8 cellular contexts compared by ENCODE assay signal in genomic region chr5:73447234-73448071, GRCh38. TPM values are rescaled to one million over a fixed set of nuclear protein-coding genes. Genes with fewer than 3 reads are reported as not detected.
DNase-seq lines count a peak whose midpoint lies in the region; ATAC-seq, FAIRE-seq and TF ChIP-seq lines count a peak whose summit lies in the region.

No MANE protein-coding gene starts in this region.

- H3K23ac ChIP-seq in H1 (ENCODE audit: insufficient read length): no peak overlapping the region

- no peak overlapping the region for H3K9ac ChIP-seq in H1 (replicated peaks in 1 of 4; ENCODE audit: extremely low read depth in 1 of 4, low read depth in 3 of 4, low read length in 3 of 4)

- no peak overlapping the region for H2AK5ac ChIP-seq in H1 (ENCODE audit: low read depth, low read length)

- no peak overlapping the region for H2BK12ac ChIP-seq in H1 (ENCODE audit: low read depth, low read length)

- peaks cover 12% of the 10 kb centered on the region; the same call in 1 of the 2 replicates for H3K23me2 ChIP-seq in H1 (ENCODE audit: low read depth, low read length)

- TF ChIP-seq CTCF in WI38 (IDR thresholded peaks at IDR 0.05; ENCODE audit: low read depth, low read length): no peak
- TF ChIP-seq CTCF in H1 (IDR thresholded peaks at IDR 0.05; ENCODE audit: control extremely low read depth in 1 of 3, insufficient read depth in 1 of 3, low read depth in 1 of 3, low read length in 3 of 3): no peak

- no peak for TF ChIP-seq POLR2A in H1 (IDR thresholded peaks at IDR 0.05; ENCODE audit: control extremely low read depth in 1 of 2, low read depth in 2 of 2, low read length in 2 of 2)

- FAIRE-seq in H1 (lab: Jason Lieb, UNC): no peak

- H3K56ac ChIP-seq in H1 (replicated peaks; ENCODE audit: insufficient read length, low read depth, low read length): no peak overlapping the region

- intact Hi-C loops in naive thymus-derived CD4-positive, alpha-beta T cell (cut with micrococcal nuclease): loop anchor here (1.0 to 10.0 kb wide), 2 partner anchors 10 to 633 kb away; partner anchors contain the start of gene TNPO1 (in 1 of the 2)

- H3K4me1 ChIP-seq in H1 (replicated peaks in 1 of 4; ENCODE audit: control insufficient read depth in 3 of 4, insufficient read depth in 4 of 4, low read length in 3 of 4): peaks cover 6 to 19% (median 10%) of the 10 kb centered on the region in 4 experiments
- peaks cover 11 to 14% of the 10 kb centered on the region in 2 donors for H3K4me1 ChIP-seq in naive thymus-derived CD4-positive, alpha-beta T cell (ENCODE audit: control insufficient read depth in 2 of 2, insufficient read depth in 2 of 2, low read length in 2 of 2)

- no peak for TF ChIP-seq EP300 in Ishikawa (IDR thresholded peaks at IDR 0.05; ENCODE audit: borderline replicate concordance)
- no peak for TF ChIP-seq EP300 in H1 (IDR thresholded peaks at IDR 0.05; ENCODE audit: borderline replicate concordance in 1 of 2, low read depth in 2 of 2, low read length in 2 of 2)

- H3K27me3 ChIP-seq in H1 (replicated peaks in 1 of 4; ENCODE audit: control insufficient read depth in 3 of 4, extremely low read depth in 1 of 4, insufficient read depth in 3 of 4, low read length in 3 of 4): peaks cover 67 to 94% (median 81%) of the 10 kb centered on the region in 4 experiments
- H3K27me3 ChIP-seq in naive thymus-derived CD4-positive, alpha-beta T cell (ENCODE audit: control insufficient read depth in 2 of 2, insufficient read depth in 2 of 2, low read length in 2 of 2): peaks cover 68 to 70% of the 10 kb centered on the region in 2 donors

- peak; percentile 59 for ATAC-seq in naive thymus-derived CD4-positive, alpha-beta T cell

- H2BK15ac ChIP-seq in H1 (ENCODE audit: low read length): no peak overlapping the region

- H3K4ac ChIP-seq in H1 (replicated peaks; ENCODE audit: insufficient read length, low read depth, low read length): no peak overlapping the region

- H3K27me3 Mint-ChIP-seq in naive thymus-derived CD4-positive, alpha-beta T cell: peaks cover 70 to 84% (median 74%) of the 10 kb centered on the region in 5 donors

- H3K36me3 ChIP-seq in H1 (ENCODE audit: control insufficient read depth in 2 of 4, insufficient read depth in 4 of 4, low read length in 3 of 4): no peaks in the 10 kb centered on the region
- H3K36me3 ChIP-seq in naive thymus-derived CD4-positive, alpha-beta T cell (ENCODE audit: control insufficient read depth in 2 of 3, insufficient read depth in 3 of 3, low read length in 3 of 3): no peaks in the 10 kb centered on the region

- no peak overlapping the region for H2BK120ac ChIP-seq in H1 (replicated peaks; ENCODE audit: low read depth, low read length)

- H3K4me3 ChIP-seq in WI38 (ENCODE audit: low read depth, low read length): peak overlapping the region; percentile 71
- H3K4me3 ChIP-seq in H1 (ENCODE audit: extremely low read depth in 1 of 4, insufficient read depth in 2 of 4, low read depth in 3 of 4, low read length in 4 of 4): peak overlapping the region; percentile 14 to 54 (median 38)
- H3K4me3 ChIP-seq in naive thymus-derived CD4-positive, alpha-beta T cell (ENCODE audit: low read length): no peak overlapping the region

- H3K79me1 ChIP-seq in H1 (ENCODE audit: low read depth, low read length): no peaks in the 10 kb centered on the region

- H3K18ac ChIP-seq in H1 (ENCODE audit: extremely low read depth, low read length): no peak overlapping the region

- H3K9me3 Mint-ChIP-seq in naive thymus-derived CD4-positive, alpha-beta T cell: peaks cover 0 to 44% (median 19%) of the 10 kb centered on the region in 11 donors

- H3K36me3 Mint-ChIP-seq in naive thymus-derived CD4-positive, alpha-beta T cell: peaks cover 0 to 6% (median under 1%) of the 10 kb centered on the region in 5 donors

- H4K20me1 ChIP-seq in H1 (replicated peaks in 1 of 2; ENCODE audit: control insufficient read depth in 1 of 2, insufficient read depth in 2 of 2, low read length in 2 of 2): peaks cover 4 to 9% of the 10 kb centered on the region in 2 experiments

- CTCF ChIA-PET in H1 (lab: Charles Lee; ENCODE audit: partially characterized antibody): interaction anchor here (1.1 to 2.4 kb wide), 8 partner anchors 13 to 232 kb away, joined by 3 to 12 read pairs (median 4); no protein-coding TSS in a partner anchor
- CTCF ChIA-PET in naive thymus-derived CD4-positive, alpha-beta T cell (lab: Charles Lee): no interaction called here

- POLR2A ChIA-PET in H1 (lab: Charles Lee; ENCODE audit: partially characterized antibody): interaction anchor here (0.9 to 2.7 kb wide), 4 partner anchors 12 to 51 kb away, joined by 4 to 19 read pairs (median 6); partner anchors contain the start of gene BTF3
- POLR2A ChIA-PET in naive thymus-derived CD4-positive, alpha-beta T cell (lab: Charles Lee): no interaction called here

- H3K9me3 ChIP-seq in H1 (ENCODE audit: insufficient read depth in 2 of 2, low read depth in 1 of 2, low read length in 1 of 2): no peaks in the 10 kb centered on the region
- H3K9me3 ChIP-seq in naive thymus-derived CD4-positive, alpha-beta T cell (ENCODE audit: control insufficient read depth in 2 of 3, low read length in 3 of 3): peaks cover 0 to 4% (median 0%) of the 10 kb centered on the region in 3 experiments

- H3K4me3 Mint-ChIP-seq in naive thymus-derived CD4-positive, alpha-beta T cell: peak overlapping the region; percentile 82 to 90 (median 88)

- WGBS in H1 (ENCODE audit: extremely low coverage in 1 of 2, insufficient coverage in 1 of 2, insufficient read length in 1 of 2, insufficient replicate concordance in 2 of 2, low coverage in 1 of 2, low lambda C conversion rate in 2 of 2, missing lambda C conversion rate in 1 of 2), 2 experiments: 3% methylated on average over 16 of the region's 127 CpGs; no CpG with 5 or more reads in 1 of the 2 experiments

- H2BK5ac ChIP-seq in H1 (ENCODE audit: low read depth, low read length): no peak overlapping the region

- no peak overlapping the region for H4K5ac ChIP-seq in H1 (ENCODE audit: insufficient read length, low read depth, low read length)

- no peak overlapping the region for H3K27ac ChIP-seq in H1 (ENCODE audit: low read depth, low read length)
- H3K27ac ChIP-seq in naive thymus-derived CD4-positive, alpha-beta T cell (ENCODE audit: low read depth, low read length): no peak overlapping the region

- no peak overlapping the region for H3K14ac ChIP-seq in H1 (ENCODE audit: insufficient read length)

- H3K79me2 ChIP-seq in H1 (ENCODE audit: control insufficient read depth in 1 of 2, insufficient read depth in 2 of 2, low read length in 2 of 2): no peaks in the 10 kb centered on the region

- peaks cover 0 to 28% (median 21%) of the 10 kb centered on the region in 7 donors for H3K4me1 Mint-ChIP-seq in naive thymus-derived CD4-positive, alpha-beta T cell

- peak overlapping the region in 6 of 9 donors; percentile 19 to 85 (median 54) for H3K27ac Mint-ChIP-seq in naive thymus-derived CD4-positive, alpha-beta T cell

- H2BK20ac ChIP-seq in H1 (ENCODE audit: low read length): no peak overlapping the region

- H2AFZ ChIP-seq in H1 (ENCODE audit: low read length): no peak overlapping the region

- no peak for TF ChIP-seq RAD21 in Ishikawa (IDR thresholded peaks at IDR 0.05; ENCODE audit: low read depth)
- TF ChIP-seq RAD21 in H1 (IDR thresholded peaks at IDR 0.05 in 1 of 2, conservative IDR thresholded peaks at IDR 0.05 in 1 of 2; ENCODE audit: low read depth in 2 of 2, low read length in 2 of 2): no peak

- DNase-seq in NCI-H82 (lab: John Stamatoyannopoulos, UW) (peak; percentile 70), NCI-H82 treated with DMSO at 0.1 percent for 48 hours (lab: John Stamatoyannopoulos, UW; ENCODE audit: unreplicated experiment) (no peak), H1 (ENCODE audit: low read depth in 1 of 2, low spot score in 2 of 2) (peak in 1 of 2 experiments; percentile 78), medulla oblongata (ENCODE audit: extremely low spot score) (no peak), NCI-H1436 (lab: John Stamatoyannopoulos, UW) (no peak)
- DNase-seq in naive thymus-derived CD4-positive, alpha-beta T cell: peak; percentile 31 to 57 (median 52)

- no peak overlapping the region for H4K91ac ChIP-seq in H1 (replicated peaks; ENCODE audit: insufficient read length, low read length)

- no peak overlapping the region for H4K8ac ChIP-seq in H1 (ENCODE audit: extremely low read depth, insufficient read depth, low read length)

- peak overlapping the region; percentile 68 to 69 for H3K4me2 ChIP-seq in H1 (ENCODE audit: insufficient read depth in 1 of 2, low read depth in 2 of 2, low read length in 2 of 2)

TF ChIP-seq in H1, 55 proteins besides CTCF, POLR2A, EP300 and RAD21 (continues in another document):
- TF ChIP-seq TBP (IDR thresholded peaks at IDR 0.05; ENCODE audit: low read depth, low read length) (0 out of 2 replicates have a peak, but pooled peaks have one; percentile 23), SUZ12 (IDR thresholded peaks at IDR 0.05; ENCODE audit: low read length) (peak; percentile 52), CBX5 (IDR thresholded peaks at IDR 0.05; ENCODE audit: low read depth, low read length) (no peak), EZH2 (IDR thresholded peaks at IDR 0.05; ENCODE audit: low read depth, low read length, severe bottlenecking) (peak; percentile 5)

RNA-seq across cellular contexts. Expression of gene FOXD1, which starts 1.1 kb away (rescaled TPM):
- total RNA-seq in H1 (2021; fragmentation: NEBNext Ultra II Directional; extraction: Animal tissue kit (Norgen Biotek cat#: 25700)): 0.73 and 1.1 TPM in 2 replicates
- 0.11 and 0.17 TPM in 2 replicates for polyA plus RNA-seq in H1 (2011; rRNA removed)
- 0.16 TPM for polyA plus RNA-seq in H1 (2011; cell fraction: cytosol; rRNA removed)
- 0.23 TPM for polyA plus RNA-seq in H1 (2011; cell fraction: nucleus; rRNA removed)
- polyA plus RNA-seq in H1 (2012, experiment 1 of 2): 0.23 to 0.39 TPM (median 0.29 TPM) in 4 replicates
- 0.47 TPM for polyA plus RNA-seq in H1 (2012, experiment 2 of 2)
- 0.34 TPM for polyA plus RNA-seq in H1 (2013, experiment 1 of 2)
- 0.40 TPM for polyA plus RNA-seq in H1 (2013, experiment 2 of 2)
- polyA minus RNA-seq in H1 (2011; rRNA and poly(A)+ RNA removed): not detected in 2 replicates
- polyA minus RNA-seq in H1 (2011; cell fraction: cytosol; rRNA and poly(A)+ RNA removed): not detected
- not detected for polyA minus RNA-seq in H1 (2011; cell fraction: nucleus; rRNA and poly(A)+ RNA removed)
- total RNA-seq in naive thymus-derived CD4-positive, alpha-beta T cell: under 1 TPM in 2 of 5 experiments, not detected in 3; 0.16 to 0.32 TPM
- polyA plus RNA-seq in naive thymus-derived CD4-positive, alpha-beta T cell: not detected

RNA-seq across cellular contexts. Expression of gene BTF3, which starts 50.8 kb away (rescaled TPM):
- 754 and 760 TPM in 2 replicates for total RNA-seq in H1 (2021; fragmentation: NEBNext Ultra II Directional; extraction: Animal tissue kit (Norgen Biotek cat#: 25700))
- polyA plus RNA-seq in H1 (2011; rRNA removed): 228 and 396 TPM in 2 replicates
- 534 TPM for polyA plus RNA-seq in H1 (2011; cell fraction: cytosol; rRNA removed)
- polyA plus RNA-seq in H1 (2011; cell fraction: nucleus; rRNA removed): 231 TPM
- polyA plus RNA-seq in H1 (2012, experiment 1 of 2): 763 to 1,151 TPM (median 803 TPM) in 4 replicates
- polyA plus RNA-seq in H1 (2012, experiment 2 of 2): 415 TPM
- polyA plus RNA-seq in H1 (2013, experiment 1 of 2): 1,514 TPM
- polyA plus RNA-seq in H1 (2013, experiment 2 of 2): 1,491 TPM
- polyA minus RNA-seq in H1 (2011; rRNA and poly(A)+ RNA removed): 244 and 380 TPM in 2 replicates
- polyA minus RNA-seq in H1 (2011; cell fraction: cytosol; rRNA and poly(A)+ RNA removed): 245 TPM
- polyA minus RNA-seq in H1 (2011; cell fraction: nucleus; rRNA and poly(A)+ RNA removed): 134 TPM
- total RNA-seq in naive thymus-derived CD4-positive, alpha-beta T cell: 100 to 1,000 TPM; 557 to 758 (median 700) TPM
- 100 to 1,000 TPM; 693 to 843 TPM for polyA plus RNA-seq in naive thymus-derived CD4-positive, alpha-beta T cell

Comparison
In these comparisons a context has a peak if more than half of its experiments do, and no peak if none do; other contexts are left out.
1. DNase-seq: peak in NCI-H82 (single experiment) and naive thymus-derived CD4-positive, alpha-beta T cell (9 of 9); none in NCI-H82 treated with DMSO at 0.1 percent for 48 hours (single experiment), medulla oblongata (single experiment) and NCI-H1436 (single experiment).